In the genomic region with DNA sequence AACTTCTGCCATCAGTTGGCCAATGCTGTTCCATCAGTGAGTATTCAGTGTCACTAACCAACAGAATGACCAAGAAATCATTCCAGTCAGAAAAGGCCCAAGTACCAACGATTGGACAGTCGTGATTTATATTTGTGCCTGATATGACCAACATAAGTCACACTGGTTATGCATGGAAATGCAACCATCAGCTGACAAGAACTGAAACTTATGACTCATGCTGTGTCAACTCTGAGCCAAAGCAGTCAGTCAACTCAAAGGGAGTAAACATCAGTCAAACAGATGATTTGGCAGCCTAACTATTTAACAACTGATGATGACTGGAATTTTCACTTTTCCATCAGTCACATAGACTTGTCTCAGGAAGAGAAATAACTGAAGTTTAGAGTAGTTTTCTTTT, we compare ENCODE assay signal across 8 cellular contexts.
DNase-seq lines count a peak whose midpoint lies in the region; ATAC-seq and TF ChIP-seq lines count a peak whose summit lies in the region.

No MANE protein-coding gene starts in this region.

- no peaks in the 10 kb centered on the region for H3K27me3 ChIP-seq in kidney epithelial cell (ENCODE audit: control insufficient read depth, insufficient read depth, low read length)

- no peak for TF ChIP-seq CTCF in kidney epithelial cell (IDR thresholded peaks at IDR 0.05; ENCODE audit: insufficient read depth, low read length, poor library complexity, severe bottlenecking)

- peak; percentile 19 for DNase-seq in NOMO-1 treated with DMSO at 0.1 percent for 48 hours (lab: John Stamatoyannopoulos, UW; ENCODE audit: unreplicated experiment)
- DNase-seq in NOMO-1 treated with dmso at 0.1 percent for 144 hours (lab: John Stamatoyannopoulos, UW; ENCODE audit: unreplicated experiment) = no peak
- peak; percentile 43 for DNase-seq in NCI-H69 (lab: John Stamatoyannopoulos, UW)
- DNase-seq in kidney epithelial cell (ENCODE audit: low read depth) = peak; percentile 50
- DNase-seq in KG1 (lab: John Stamatoyannopoulos, UW) = no peak
- DNase-seq in SHP77 treated with DMSO at 0.1 percent for 48 hours (lab: John Stamatoyannopoulos, UW) = no peak
- DNase-seq in NCI-H1105 (lab: John Stamatoyannopoulos, UW) = no peak

- no peak overlapping the region for H3K4me3 ChIP-seq in kidney epithelial cell (ENCODE audit: low read depth, low read length)

- ATAC-seq in HG02588 (IDR thresholded peaks at IDR 0.05; ENCODE audit: unreplicated experiment) = peak; percentile 91

- no peaks in the 10 kb centered on the region for H3K36me3 ChIP-seq in kidney epithelial cell (ENCODE audit: control insufficient read depth, insufficient read depth, low read length)

Comparison
In these comparisons a context has a peak if more than half of its experiments do, and no peak if none do; other contexts are left out.
1. DNase-seq: peak in NOMO-1 treated with DMSO at 0.1 percent for 48 hours (single experiment), NCI-H69 (single experiment) and kidney epithelial cell (single experiment); none in NOMO-1 treated with dmso at 0.1 percent for 144 hours (single experiment), KG1 (single experiment), SHP77 treated with DMSO at 0.1 percent for 48 hours (single experiment) and NCI-H1105 (single experiment).